1 cellular context compared by ENCODE assay signal in the genomic region with DNA sequence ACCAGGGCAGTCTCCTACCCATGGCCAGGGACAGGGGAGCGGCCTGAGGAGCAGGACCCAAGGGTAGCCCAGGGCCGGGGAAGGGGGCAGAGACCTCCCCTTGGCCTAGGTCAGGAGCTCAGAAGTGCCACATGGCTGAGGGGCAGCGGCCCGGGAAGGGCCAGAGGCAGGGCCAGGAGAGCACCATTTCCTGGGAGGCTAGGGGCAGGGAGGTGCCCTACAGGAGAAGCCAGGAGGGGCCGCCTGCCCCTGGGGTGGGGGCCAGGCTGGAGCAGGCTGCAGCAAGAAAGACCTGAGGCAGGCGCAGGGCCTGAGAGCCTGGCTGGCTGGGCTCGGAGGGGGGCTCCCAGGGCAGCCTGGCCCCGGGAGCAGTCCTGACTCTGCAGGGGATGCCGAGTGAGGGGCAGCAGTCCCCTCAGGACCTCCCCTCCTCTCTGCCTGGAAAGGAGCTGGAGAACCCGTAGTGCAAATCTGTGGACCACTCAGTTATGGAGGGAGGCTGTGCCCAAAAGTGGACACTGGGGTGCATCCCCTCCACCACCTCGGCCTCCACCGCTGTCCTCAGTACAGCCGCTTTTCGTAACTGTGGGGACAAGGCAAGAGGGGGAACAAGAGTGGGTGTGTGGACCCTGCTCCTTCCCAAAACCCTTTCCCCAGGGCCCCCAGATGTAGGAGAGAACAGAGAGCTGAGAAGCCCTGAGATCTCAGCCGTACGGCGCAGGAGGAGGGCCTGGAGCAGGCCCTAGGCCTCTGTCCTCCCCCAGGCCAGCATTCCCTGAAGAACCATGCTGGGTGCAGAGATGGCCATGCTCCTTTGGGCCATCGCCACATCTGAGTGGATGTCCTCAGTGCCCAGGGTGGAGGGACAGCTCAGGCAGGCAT.
TF ChIP-seq lines count a peak whose summit lies in the region.

No MANE protein-coding gene starts in this region.

TF ChIP-seq in IMR-90, 13 proteins besides CTCF, POLR2A, EP300 and RAD21:
- TF ChIP-seq MXI1 (IDR thresholded peaks at IDR 0.05; ENCODE audit: borderline replicate concordance, low read depth, low read length), result no peak
- no peak for TF ChIP-seq MAZ (IDR thresholded peaks at IDR 0.05; ENCODE audit: borderline replicate concordance, low read depth, low read length)
- TF ChIP-seq CHD1 (IDR thresholded peaks at IDR 0.05; ENCODE audit: low read depth, low read length), result no peak
- TF ChIP-seq RCOR1 (IDR thresholded peaks at IDR 0.05; ENCODE audit: insufficient replicate concordance, low read length), result no peak
